8 cellular contexts compared by ENCODE assay signal in the genomic region with DNA sequence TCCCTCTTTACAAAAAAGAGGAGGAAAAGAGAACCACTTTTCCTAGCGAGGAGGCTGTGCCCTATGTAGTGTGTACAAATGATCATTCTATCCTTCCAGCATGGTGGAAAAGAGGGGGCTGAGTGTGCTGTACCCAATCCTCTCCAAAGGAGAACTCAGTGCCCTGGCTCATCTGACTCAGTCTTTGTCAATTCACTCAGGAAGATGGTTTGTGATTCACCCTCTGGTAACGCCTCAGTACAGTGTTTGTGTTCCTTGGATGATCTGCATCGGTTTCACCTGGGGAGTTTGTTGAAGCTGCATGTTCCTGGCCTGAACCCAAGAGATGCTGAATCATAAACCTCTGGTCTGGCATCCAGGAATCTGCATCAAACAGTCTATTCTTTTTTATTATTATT. TPM values are rescaled to one million over a fixed set of nuclear protein-coding genes. Genes with fewer than 3 reads are reported as not detected.
DNase-seq lines count a peak whose midpoint lies in the region; ATAC-seq, FAIRE-seq and TF ChIP-seq lines count a peak whose summit lies in the region.
"Had no signal": no experiment of that assay in that cellular context is flagged by ENCODE, and none has a peak within 500 bp of the region (broad histone marks: within the 10 kb centered on the region; RNA-seq: fewer than 3 reads in every experiment).

No MANE protein-coding gene starts in this region.

- dilution Hi-C loops in endothelial cell of umbilical vein (cut with MboI; ENCODE audit: extremely low pct_ligation_motif_present, low sequenced_read_pairs): no loop called here

- FAIRE-seq in endothelial cell of umbilical vein (lab: Jason Lieb, UNC) (no peak), GM12892 (lab: Jason Lieb, UNC) (no peak)

- H3K4me2 ChIP-seq in endothelial cell of umbilical vein (ENCODE audit: insufficient read depth, low read length) (peak overlapping the region; percentile 61), trophoblast cell (ENCODE audit: low read length) (no peak overlapping the region)

- no peak overlapping the region for H3K4me3 Mint-ChIP-seq in natural killer cell

- POLR2A ChIA-PET in endothelial cell of umbilical vein (lab: Charles Lee): no interaction called here

- no peaks in the 10 kb centered on the region for H3K4me1 Mint-ChIP-seq in natural killer cell

- peak overlapping the region; percentile 5 for H3K27ac ChIP-seq in endothelial cell of umbilical vein (ENCODE audit: insufficient read depth, low read depth, low read length)
- no peak overlapping the region for H3K27ac ChIP-seq in trophoblast cell (ENCODE audit: low read depth, low read length)

- WGBS in trophoblast cell (ENCODE audit: extremely low coverage, insufficient coverage, insufficient read length): no CpG with 5 or more reads among the region's 3 CpGs

- H3K4ac ChIP-seq in trophoblast cell (ENCODE audit: low read depth, low read length): no peak overlapping the region

- H4K91ac ChIP-seq in trophoblast cell (ENCODE audit: low read depth, low read length): no peak overlapping the region

- H3K27me3 ChIP-seq in endothelial cell of umbilical vein (ENCODE audit: control insufficient read depth in 2 of 2, insufficient read depth in 2 of 2, low read length in 2 of 2) (no peaks in the 10 kb centered on the region), trophoblast cell (ENCODE audit: insufficient read depth, low read length) (no peaks in the 10 kb centered on the region)

- no TSS peak for BruUV-seq in endothelial cell of umbilical vein (replicated peaks; lab: Mats Ljungman, UMichigan)

- H4K8ac ChIP-seq in trophoblast cell (ENCODE audit: low read depth, low read length): no peak overlapping the region

- H3K9ac ChIP-seq in endothelial cell of umbilical vein (replicated peaks; ENCODE audit: extremely low read depth, insufficient read depth, low read length) (no peak overlapping the region), trophoblast cell (ENCODE audit: low read length) (no peak overlapping the region)

- H3K14ac ChIP-seq in trophoblast cell (ENCODE audit: low read length): no peak overlapping the region

- intact Hi-C loops in endothelial cell of umbilical vein (cut with micrococcal nuclease) (loop anchor here (5.0 kb wide), 2 partner anchors 42 to 67 kb away; no protein-coding TSS in a partner anchor), natural killer cell (cut with micrococcal nuclease) (loop anchor here (2.0 kb wide), 1 partner anchor 718 kb away; no protein-coding TSS in a partner anchor)

- H3K9me3 ChIP-seq in endothelial cell of umbilical vein (replicated peaks; ENCODE audit: control insufficient read depth, insufficient read depth, low read length): no peaks in the 10 kb centered on the region
- H3K9me3 ChIP-seq in trophoblast cell (ENCODE audit: insufficient read depth, low read depth, low read length): no peaks in the 10 kb centered on the region

- peaks cover 0 to 19% of the 10 kb centered on the region in 2 donors for H3K27me3 Mint-ChIP-seq in natural killer cell (ENCODE audit: low read depth in 2 of 2)

- CTCF ChIA-PET in endothelial cell of umbilical vein (lab: Charles Lee): interaction anchor here (0.6 to 4.7 kb wide), 60 partner anchors 9 to 1471 kb away, joined by 3 to 168 read pairs (median 4); partner anchors contain the start of genes CCDC122, ENOX1 and LACC1

- H3K79me1 ChIP-seq in trophoblast cell (ENCODE audit: low read length): no peaks in the 10 kb centered on the region

- H3K4me1 ChIP-seq in endothelial cell of umbilical vein (ENCODE audit: control insufficient read depth, extremely low read depth, insufficient read depth, low read length) (peaks cover 7% of the 10 kb centered on the region), trophoblast cell (ENCODE audit: control insufficient read depth in 1 of 2, insufficient read depth in 2 of 2, low read length in 2 of 2) (peaks cover 0 to 4% of the 10 kb centered on the region in 2 experiments)

- H3K79me2 ChIP-seq in endothelial cell of umbilical vein (ENCODE audit: control insufficient read depth, insufficient read depth, low read length) (no peaks in the 10 kb centered on the region), trophoblast cell (ENCODE audit: control insufficient read depth, insufficient read depth, low read length, poor library complexity) (no peaks in the 10 kb centered on the region)

- H2BK5ac ChIP-seq in trophoblast cell (ENCODE audit: low read depth, low read length, poor library complexity): no peak overlapping the region

- H3K9me3 Mint-ChIP-seq in natural killer cell: no peaks in the 10 kb centered on the region

- H3K36me3 ChIP-seq in endothelial cell of umbilical vein (ENCODE audit: control insufficient read depth in 2 of 2, extremely low read depth in 1 of 2, insufficient read depth in 2 of 2, low read length in 2 of 2) (no peaks in the 10 kb centered on the region), trophoblast cell (ENCODE audit: control insufficient read depth in 1 of 2, insufficient read depth in 2 of 2, low read length in 2 of 2) (no peaks in the 10 kb centered on the region)

- H3K18ac ChIP-seq in trophoblast cell (ENCODE audit: low read length): no peak overlapping the region

- no peak overlapping the region for H3K23ac ChIP-seq in trophoblast cell (ENCODE audit: low read length)

- H2BK120ac ChIP-seq in trophoblast cell (ENCODE audit: insufficient read depth, low read length, poor library complexity): no peak overlapping the region

- H2BK12ac ChIP-seq in trophoblast cell (ENCODE audit: low read length): peak overlapping the region; percentile 2

- no peak for ATAC-seq in natural killer cell

- H4K12ac ChIP-seq in trophoblast cell (ENCODE audit: low read depth, low read length): no peak overlapping the region

- no peak overlapping the region for H3K4me3 ChIP-seq in GM12865 (ENCODE audit: low read depth, low read length)
- peak overlapping the region in 1 of 3 experiments; percentile 60 for H3K4me3 ChIP-seq in endothelial cell of umbilical vein (replicated peaks in 1 of 3; ENCODE audit: insufficient read depth in 1 of 3, low read depth in 1 of 3, low read length in 3 of 3)
- no peak overlapping the region for H3K4me3 ChIP-seq in trophoblast cell (ENCODE audit: low read depth, low read length)

- no peaks in the 10 kb centered on the region for H3K36me3 Mint-ChIP-seq in natural killer cell

- no peaks in the 10 kb centered on the region for H4K20me1 ChIP-seq in endothelial cell of umbilical vein (replicated peaks; ENCODE audit: control insufficient read depth, extremely low read depth, insufficient read depth, low read length)

- H3K9me1 ChIP-seq in endothelial cell of umbilical vein (replicated peaks; ENCODE audit: control insufficient read depth, extremely low read depth, insufficient read depth, low read length): no peaks in the 10 kb centered on the region

- DNase-seq in GM12865 (ENCODE audit: low read depth) (peak; percentile 9), NAMALWA (ENCODE audit: low spot score) (peak; percentile 16), endothelial cell of umbilical vein (ENCODE audit: low read depth, low spot score) (peak; percentile 21), trophoblast cell (peak; percentile 58 to 71), activated gamma-delta T cell treated with Interleukin-2 at 50 U/mL for 16 hours (no peak), natural killer cell (no peak), GM12892 (ENCODE audit: insufficient read length) (no peak)
- DNase-seq: T-helper 9 cell had no signal

- TF ChIP-seq POLR2A in endothelial cell of umbilical vein (IDR thresholded peaks at IDR 0.05; ENCODE audit: low read depth, low read length): no peak
- no peak for TF ChIP-seq POLR2A in GM12892 (IDR thresholded peaks at IDR 0.05; ENCODE audit: low read depth, low read length)

- H2AFZ ChIP-seq in endothelial cell of umbilical vein (ENCODE audit: low read depth, low read length): peak overlapping the region; percentile 75
- H2AFZ ChIP-seq in trophoblast cell (ENCODE audit: insufficient read depth, low read length, poor library complexity): no peak overlapping the region

- H3K27ac Mint-ChIP-seq in natural killer cell: no peak overlapping the region

- TF ChIP-seq CTCF in GM12865 (IDR thresholded peaks at IDR 0.05; ENCODE audit: insufficient read depth, low read depth, low read length, missing control alignments) (no peak), endothelial cell of umbilical vein (IDR thresholded peaks at IDR 0.05; ENCODE audit: extremely low read depth in 1 of 2, insufficient read depth in 1 of 2, low read depth in 1 of 2, low read length in 2 of 2) (no peak), natural killer cell (IDR thresholded peaks at IDR 0.05) (no peak)

- H2AK5ac ChIP-seq in trophoblast cell (ENCODE audit: low read length): no peak overlapping the region

TF ChIP-seq in endothelial cell of umbilical vein, 7 proteins besides CTCF, POLR2A, EP300 and RAD21:
- TF ChIP-seq POLR2AphosphoS5 (IDR thresholded peaks at IDR 0.05; ENCODE audit: insufficient read depth, low read depth, low read length): no peak
- TF ChIP-seq FOS (IDR thresholded peaks at IDR 0.05; ENCODE audit: borderline replicate concordance, insufficient read depth, low read length): peak; percentile 80

RNA-seq across cellular contexts. Expression of gene ENOX1, which starts 18.3 kb away (rescaled TPM):
- total RNA-seq in endothelial cell of umbilical vein: 0.28 and 0.97 TPM in 2 replicates
- 0.17 and 0.19 TPM in 2 replicates for polyA plus RNA-seq in endothelial cell of umbilical vein
- polyA plus RNA-seq in endothelial cell of umbilical vein (2011; cell fraction: cytosol; rRNA removed): 0.11 and 0.25 TPM in 2 replicates
- 0.14 and 0.16 TPM in 2 replicates for polyA plus RNA-seq in endothelial cell of umbilical vein (2011; cell fraction: nucleus; rRNA removed)
- polyA plus RNA-seq in endothelial cell of umbilical vein (2012): 0.07 and 0.52 TPM in 2 replicates
- 0.45 TPM in 1 of 2 replicates, not detected in the other for polyA minus RNA-seq in endothelial cell of umbilical vein
- 2.0 TPM for polyA minus RNA-seq in endothelial cell of umbilical vein (2011; cell fraction: cytosol; rRNA and poly(A)+ RNA removed)
- polyA minus RNA-seq in endothelial cell of umbilical vein (2011; cell fraction: nucleus; rRNA and poly(A)+ RNA removed): 0.53 and 1.7 TPM in 2 replicates
- polyA plus RNA-seq in trophoblast cell (2013): 0.64 and 0.90 TPM in 2 replicates
- total RNA-seq in natural killer cell: not detected
- 0.19 TPM for polyA plus RNA-seq in GM12892 (2012; ENCODE audit: missing spikeins)

Comparison
In these comparisons a context has a peak if more than half of its experiments do, and no peak if none do; other contexts are left out.
1. DNase-seq: peak in GM12865 (single experiment), NAMALWA (single experiment), endothelial cell of umbilical vein (single experiment) and trophoblast cell (2 of 2); none in activated gamma-delta T cell treated with Interleukin-2 at 50 U/mL for 16 hours (single experiment), natural killer cell (single experiment) and GM12892 (single experiment).